In the genomic region with DNA sequence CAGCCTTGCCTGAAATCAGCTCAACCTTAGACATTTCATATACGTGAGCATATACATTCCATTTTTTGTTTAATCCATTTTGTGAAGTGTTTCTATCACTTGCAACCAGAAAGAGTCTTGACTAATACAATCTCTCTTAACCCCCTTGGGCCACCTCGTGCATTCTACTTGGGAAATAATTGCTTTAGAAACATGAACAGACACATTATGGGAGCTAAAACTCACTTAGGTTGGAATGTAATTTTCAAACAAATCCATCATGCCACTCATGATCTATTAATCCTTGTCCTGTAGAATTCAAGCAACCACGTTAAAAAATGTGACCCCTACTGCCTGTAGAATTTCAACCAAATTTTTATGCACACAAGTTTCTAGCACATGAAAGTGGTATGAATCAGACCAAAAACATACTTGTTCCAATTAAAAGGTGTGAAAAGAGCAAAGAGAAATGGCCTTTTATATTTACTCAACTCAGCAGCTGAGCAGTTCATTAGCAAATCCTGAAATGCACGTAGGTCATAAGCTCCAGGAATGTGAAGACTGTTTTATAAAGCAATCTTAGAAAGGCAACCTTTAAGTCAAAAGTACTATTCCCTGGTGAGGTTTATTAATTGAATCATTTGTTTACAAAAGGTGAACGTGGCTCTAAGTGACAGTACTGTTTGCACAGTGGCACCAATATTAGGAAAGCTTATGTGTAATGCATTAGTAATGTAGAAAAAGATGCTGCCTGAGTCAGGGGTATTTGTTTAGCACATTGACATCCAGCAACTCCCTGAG, we compare ENCODE assay signal across 16 cellular contexts.
DNase-seq lines count a peak whose midpoint lies in the region; ATAC-seq and TF ChIP-seq lines count a peak whose summit lies in the region.
"Had no signal": no experiment of that assay in that cellular context is flagged by ENCODE, and none has a peak within 500 bp of the region (broad histone marks: within the 10 kb centered on the region; RNA-seq: fewer than 3 reads in every experiment).

No MANE protein-coding gene starts in this region.

- peaks cover 44% of the 10 kb centered on the region for H3K4me1 ChIP-seq in RWPE2 (ENCODE audit: insufficient read depth, poor library complexity, severe bottlenecking)
- H3K4me1 ChIP-seq: psoas muscle, upper lobe of left lung had no signal

- peaks cover 90% of the 10 kb centered on the region for H3K4me1 Mint-ChIP-seq in HFFc6 (ENCODE audit: low read depth)
- H3K4me1 Mint-ChIP-seq: activated naive CD8-positive, alpha-beta T cell treated with anti-CD3 and anti-CD28 coated beads, Interleukin-2, amount 10 ng/mL, durations not matched to agents 7 days and 5 days had no signal

- no peaks in the 10 kb centered on the region for H3K9me3 Mint-ChIP-seq in HFFc6
- H3K9me3 Mint-ChIP-seq: activated naive CD8-positive, alpha-beta T cell treated with anti-CD3 and anti-CD28 coated beads, Interleukin-2, amount 10 ng/mL, durations not matched to agents 7 days and 5 days; WTC11 had no signal

- H3K4me3 ChIP-seq in RWPE2 (ENCODE audit: severe bottlenecking) (no peak overlapping the region), foreskin fibroblast (ENCODE audit: low read depth in 1 of 2, low read length in 2 of 2) (no peak overlapping the region)
- H3K4me3 ChIP-seq: coronary artery, psoas muscle, upper lobe of left lung had no signal

- no peaks in the 10 kb centered on the region for H3K9me3 ChIP-seq in RWPE2 (ENCODE audit: severe bottlenecking)
- H3K9me3 ChIP-seq: psoas muscle, upper lobe of left lung had no signal

- ATAC-seq in RWPE2 (ENCODE audit: low read depth), result peak; percentile 73
- no peak for ATAC-seq in HG03139 (IDR thresholded peaks at IDR 0.05; ENCODE audit: unreplicated experiment)
- ATAC-seq in GM19351 (IDR thresholded peaks at IDR 0.05; ENCODE audit: unreplicated experiment), result no peak
- ATAC-seq in GM18870 (IDR thresholded peaks at IDR 0.05; ENCODE audit: unreplicated experiment), result no peak

- peak overlapping the region; percentile 96 for H3K27ac Mint-ChIP-seq in HFFc6
- H3K27ac Mint-ChIP-seq: activated naive CD8-positive, alpha-beta T cell treated with anti-CD3 and anti-CD28 coated beads, Interleukin-2, amount 10 ng/mL, durations not matched to agents 7 days and 5 days; WTC11 had no signal

- H3K36me3 Mint-ChIP-seq in HFFc6 (ENCODE audit: low read depth), result no peaks in the 10 kb centered on the region; the same call in 1 of the 2 replicates
- H3K36me3 Mint-ChIP-seq: activated naive CD8-positive, alpha-beta T cell treated with anti-CD3 and anti-CD28 coated beads, Interleukin-2, amount 10 ng/mL, durations not matched to agents 7 days and 5 days; WTC11 had no signal

- H3K27me3 ChIP-seq in RWPE2 (ENCODE audit: insufficient read depth, poor library complexity, severe bottlenecking), result no peaks in the 10 kb centered on the region
- H3K27me3 ChIP-seq: upper lobe of left lung had no signal

- H3K36me3 ChIP-seq in RWPE2 (ENCODE audit: low read depth), result no peaks in the 10 kb centered on the region; the same call in 1 of the 2 replicates
- H3K36me3 ChIP-seq: upper lobe of left lung had no signal

- TF ChIP-seq CTCF in HFFc6 (IDR thresholded peaks at IDR 0.05), result no peak
- TF ChIP-seq CTCF in RWPE2 (IDR thresholded peaks at IDR 0.05; ENCODE audit: poor library complexity, severe bottlenecking), result no peak
- no peak for TF ChIP-seq CTCF in foreskin fibroblast (IDR thresholded peaks at IDR 0.05; ENCODE audit: low read depth, low read length)

- peak overlapping the region; percentile 33; the same call in 1 of the 2 replicates for H3K4me3 Mint-ChIP-seq in HFFc6
- H3K4me3 Mint-ChIP-seq: activated naive CD8-positive, alpha-beta T cell treated with anti-CD3 and anti-CD28 coated beads, Interleukin-2, amount 10 ng/mL, durations not matched to agents 7 days and 5 days; WTC11 had no signal

- DNase-seq in AG08395 (ENCODE audit: low spot score) (peak; percentile 15), HFFc6 (peak; percentile 67), RWPE2 (ENCODE audit: low spot score) (no peak), foreskin fibroblast (peak; percentile 54 to 73)
- no peak for DNase-seq in activated CD4-positive, alpha-beta T cell treated with anti-CD3 and anti-CD28 coated beads, Interleukin-2, amount 50 U/mL, for 48 hours
- DNase-seq: activated naive CD8-positive, alpha-beta T cell treated with anti-CD3 and anti-CD28 coated beads, Interleukin-2, amount 10 ng/mL, durations not matched to agents 7 days and 5 days; kidney; NCI-H1436; psoas muscle; stimulated activated CD4-positive, alpha-beta T cell treated with anti-CD3 and anti-CD28 coated beads, Interleukin-1b, Interleukin-23, amount 100 ng/mL, for 48 hours; upper lobe of left lung had no signal

- H3K27me3 Mint-ChIP-seq in HFFc6 (ENCODE audit: insufficient read depth), result no peaks in the 10 kb centered on the region; the same call in 1 of the 2 replicates
- H3K27me3 Mint-ChIP-seq: activated naive CD8-positive, alpha-beta T cell treated with anti-CD3 and anti-CD28 coated beads, Interleukin-2, amount 10 ng/mL, durations not matched to agents 7 days and 5 days had no signal

- peak overlapping the region; percentile 53 for H3K27ac ChIP-seq in RWPE2 (ENCODE audit: poor library complexity, severe bottlenecking)
- H3K27ac ChIP-seq: coronary artery, psoas muscle, upper lobe of left lung had no signal

Comparison
In these comparisons a context has a peak if more than half of its experiments do, and no peak if none do; other contexts are left out.
1. DNase-seq: peak in AG08395 (single experiment), HFFc6 (single experiment) and foreskin fibroblast (2 of 2); none in RWPE2 (single experiment) and activated CD4-positive, alpha-beta T cell treated with anti-CD3 and anti-CD28 coated beads, Interleukin-2, amount 50 U/mL, for 48 hours (0 of 2).